3 cellular contexts compared by ENCODE assay signal in genomic region chr2:116696903-116697302, GRCh38.
TF ChIP-seq lines count a peak whose summit lies in the region.

No MANE protein-coding gene starts in this region.

TF ChIP-seq in A549, 52 proteins besides CTCF, POLR2A, EP300 and RAD21 (continued from another document):
- TF ChIP-seq CBX2 (IDR thresholded peaks at IDR 0.05; ENCODE audit: borderline replicate concordance, low read depth) (no peak), HOXB13 (CRISPR knock-in tag; IDR thresholded peaks at IDR 0.05; ENCODE audit: low read depth) (no peak)

TF ChIP-seq in IMR-90, 13 proteins besides CTCF, POLR2A, EP300 and RAD21 (continued from another document):
- TF ChIP-seq, protein P1, sequence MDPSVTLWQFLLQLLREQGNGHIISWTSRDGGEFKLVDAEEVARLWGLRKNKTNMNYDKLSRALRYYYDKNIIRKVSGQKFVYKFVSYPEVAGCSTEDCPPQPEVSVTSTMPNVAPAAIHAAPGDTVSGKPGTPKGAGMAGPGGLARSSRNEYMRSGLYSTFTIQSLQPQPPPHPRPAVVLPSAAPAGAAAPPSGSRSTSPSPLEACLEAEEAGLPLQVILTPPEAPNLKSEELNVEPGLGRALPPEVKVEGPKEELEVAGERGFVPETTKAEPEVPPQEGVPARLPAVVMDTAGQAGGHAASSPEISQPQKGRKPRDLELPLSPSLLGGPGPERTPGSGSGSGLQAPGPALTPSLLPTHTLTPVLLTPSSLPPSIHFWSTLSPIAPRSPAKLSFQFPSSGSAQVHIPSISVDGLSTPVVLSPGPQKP (IDR thresholded peaks at IDR 0.05; ENCODE audit: borderline replicate concordance, low read depth, low read length) = no peak
- TF ChIP-seq BHLHE40 (IDR thresholded peaks at IDR 0.05; ENCODE audit: low read depth, low read length) (no peak), SMC3 (IDR thresholded peaks at IDR 0.05; ENCODE audit: low read depth, low read length) (no peak), FOS (IDR thresholded peaks at IDR 0.05; ENCODE audit: low read depth, low read length) (no peak)

TF ChIP-seq in K562, 482 proteins besides CTCF, POLR2A, EP300 and RAD21 (continued from another document):
- TF ChIP-seq ZNF609 (CRISPR knock-in tag; IDR thresholded peaks at IDR 0.05; ENCODE audit: borderline replicate concordance) = no peak
- TF ChIP-seq ZNF445 (CRISPR knock-in tag; IDR thresholded peaks at IDR 0.05; ENCODE audit: low read depth) = no peak
- peak; percentile 61 for TF ChIP-seq MAFF (IDR thresholded peaks at IDR 0.05; ENCODE audit: low read length)
- no peak for TF ChIP-seq SUPT5H (IDR thresholded peaks at IDR 0.05)
- TF ChIP-seq MAFK (IDR thresholded peaks at IDR 0.05; ENCODE audit: low read length) = peak; percentile 74
- TF ChIP-seq C11orf30 (IDR thresholded peaks at IDR 0.05; ENCODE audit: low read depth) = peak; percentile 24; the same call in 1 of the 2 replicates
- peak; percentile 50 for TF ChIP-seq ZNF316 (IDR thresholded peaks at IDR 0.05)
- no peak for TF ChIP-seq NR2C2 (CRISPR knock-in tag; IDR thresholded peaks at IDR 0.05)
- TF ChIP-seq NR2C2 (tag; IDR thresholded peaks at IDR 0.05) = no peak
- TF ChIP-seq, protein P2, sequence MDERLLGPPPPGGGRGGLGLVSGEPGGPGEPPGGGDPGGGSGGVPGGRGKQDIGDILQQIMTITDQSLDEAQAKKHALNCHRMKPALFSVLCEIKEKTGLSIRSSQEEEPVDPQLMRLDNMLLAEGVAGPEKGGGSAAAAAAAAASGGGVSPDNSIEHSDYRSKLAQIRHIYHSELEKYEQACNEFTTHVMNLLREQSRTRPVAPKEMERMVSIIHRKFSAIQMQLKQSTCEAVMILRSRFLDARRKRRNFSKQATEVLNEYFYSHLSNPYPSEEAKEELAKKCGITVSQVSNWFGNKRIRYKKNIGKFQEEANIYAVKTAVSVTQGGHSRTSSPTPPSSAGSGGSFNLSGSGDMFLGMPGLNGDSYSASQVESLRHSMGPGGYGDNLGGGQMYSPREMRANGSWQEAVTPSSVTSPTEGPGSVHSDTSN (CRISPR knock-in tag; IDR thresholded peaks at IDR 0.05; ENCODE audit: low read depth) = no peak
- TF ChIP-seq, protein P2 (tag; conservative IDR thresholded peaks at IDR 0.05; ENCODE audit: low read depth) = no peak
